Comparison of ENCODE assay signal across 21 cellular contexts in genomic region chr1:30942326-30942978, GRCh38. TPM values are rescaled to one million over a fixed set of nuclear protein-coding genes. Genes with fewer than 3 reads are reported as not detected.
DNase-seq lines count a peak whose midpoint lies in the region; ATAC-seq and TF ChIP-seq lines count a peak whose summit lies in the region.
"Had no signal": no experiment of that assay in that cellular context is flagged by ENCODE, and none has a peak within 500 bp of the region (broad histone marks: within the 10 kb centered on the region; RNA-seq: fewer than 3 reads in every experiment).

No MANE protein-coding gene starts in this region.

- no peaks in the 10 kb centered on the region for H3K27me3 ChIP-seq in thymus (ENCODE audit: control insufficient read depth, insufficient read depth)
- H3K27me3 ChIP-seq in sigmoid colon, result no peaks in the 10 kb centered on the region
- no peaks in the 10 kb centered on the region for H3K27me3 ChIP-seq in MG63
- H3K27me3 ChIP-seq: cardiac muscle cell, suprapubic skin had no signal

- TF ChIP-seq POLR2A in sigmoid colon (IDR thresholded peaks at IDR 0.05), result no peak

- WGBS in thymus, result 98% methylated on average over 7 of the region's 7 CpGs
- WGBS in sigmoid colon, 2 donors, result 84 to 89% methylated on average over 7 of the region's 7 CpGs

- H3K9me3 Mint-ChIP-seq in activated naive CD4-positive, alpha-beta T cell treated with anti-CD3 and anti-CD28 coated beads for 36 hours, result no peaks in the 10 kb centered on the region
- no peaks in the 10 kb centered on the region for H3K9me3 Mint-ChIP-seq in endothelial cell (ENCODE audit: unreplicated experiment)
- H3K9me3 Mint-ChIP-seq: stimulated activated effector memory CD8-positive, alpha-beta T cell treated with anti-CD3 and anti-CD28 coated beads, Interleukin-12 subunit alpha, Interleukin-12 subunit beta, amount 100 ng/mL, for 72 hours had no signal

- no peak for TF ChIP-seq CTCF in endothelial cell (IDR thresholded peaks at IDR 0.05; ENCODE audit: unreplicated experiment)
- no peak for TF ChIP-seq CTCF in sigmoid colon (IDR thresholded peaks at IDR 0.05)

- H3K4me1 Mint-ChIP-seq in activated naive CD4-positive, alpha-beta T cell treated with anti-CD3 and anti-CD28 coated beads for 36 hours (ENCODE audit: low read depth), result no peaks in the 10 kb centered on the region
- peaks cover 3% of the 10 kb centered on the region for H3K4me1 Mint-ChIP-seq in endothelial cell (ENCODE audit: unreplicated experiment)
- H3K4me1 Mint-ChIP-seq: stimulated activated effector memory CD8-positive, alpha-beta T cell treated with anti-CD3 and anti-CD28 coated beads, Interleukin-12 subunit alpha, Interleukin-12 subunit beta, amount 100 ng/mL, for 72 hours had no signal

- CTCF ChIA-PET in activated naive CD4-positive, alpha-beta T cell treated with anti-CD3 and anti-CD28 coated beads for 36 hours (lab: Charles Lee), result interaction anchor here (0.5 to 1.1 kb wide), 5 partner anchors 9 to 214 kb away, joined by 3 to 5 read pairs (median 4); no protein-coding TSS in a partner anchor

- H3K9me3 ChIP-seq in thymus (ENCODE audit: control insufficient read depth), result no peaks in the 10 kb centered on the region
- no peaks in the 10 kb centered on the region for H3K9me3 ChIP-seq in sigmoid colon
- no peaks in the 10 kb centered on the region for H3K9me3 ChIP-seq in MG63
- H3K9me3 ChIP-seq: suprapubic skin had no signal

- intact Hi-C loops in activated naive CD4-positive, alpha-beta T cell treated with anti-CD3 and anti-CD28 coated beads for 36 hours (cut with micrococcal nuclease), result no loop called here
- intact Hi-C loops in sigmoid colon (cut with DNase I), result no loop called here

- no peak overlapping the region for H3K4me3 Mint-ChIP-seq in activated naive CD4-positive, alpha-beta T cell treated with anti-CD3 and anti-CD28 coated beads for 36 hours
- peak overlapping the region; percentile 28 for H3K4me3 Mint-ChIP-seq in endothelial cell (ENCODE audit: unreplicated experiment)
- H3K4me3 Mint-ChIP-seq: stimulated activated effector memory CD8-positive, alpha-beta T cell treated with anti-CD3 and anti-CD28 coated beads, Interleukin-12 subunit alpha, Interleukin-12 subunit beta, amount 100 ng/mL, for 72 hours had no signal

- peaks cover 31% of the 10 kb centered on the region for H3K36me3 Mint-ChIP-seq in activated naive CD4-positive, alpha-beta T cell treated with anti-CD3 and anti-CD28 coated beads for 36 hours (ENCODE audit: low read depth)
- peaks cover 40% of the 10 kb centered on the region for H3K36me3 Mint-ChIP-seq in endothelial cell (ENCODE audit: low read depth, unreplicated experiment)

- ATAC-seq in HG02623 (IDR thresholded peaks at IDR 0.05; ENCODE audit: unreplicated experiment), result no peak
- ATAC-seq: right cardiac atrium; stimulated activated effector memory CD8-positive, alpha-beta T cell treated with anti-CD3 and anti-CD28 coated beads, Interleukin-12 subunit alpha, Interleukin-12 subunit beta, amount 100 ng/mL, for 72 hours had no signal

- H3K4me1 ChIP-seq in thymus (ENCODE audit: control insufficient read depth, insufficient read depth, low read length) (no peaks in the 10 kb centered on the region), sigmoid colon (no peaks in the 10 kb centered on the region)
- H3K4me1 ChIP-seq: suprapubic skin had no signal

- no peak overlapping the region for H3K4me3 ChIP-seq in thymus (ENCODE audit: low read length)
- H3K4me3 ChIP-seq in sigmoid colon, result no peak overlapping the region
- H3K4me3 ChIP-seq in MG63, result no peak overlapping the region
- H3K4me3 ChIP-seq: cardiac muscle cell, lung, suprapubic skin had no signal

- no peaks in the 10 kb centered on the region for H3K27me3 Mint-ChIP-seq in activated naive CD4-positive, alpha-beta T cell treated with anti-CD3 and anti-CD28 coated beads for 36 hours (ENCODE audit: low read depth)
- H3K27me3 Mint-ChIP-seq in endothelial cell (ENCODE audit: unreplicated experiment), result no peaks in the 10 kb centered on the region

- H3K27ac ChIP-seq in thymus (ENCODE audit: low read depth), result peak overlapping the region; percentile 5
- no peak overlapping the region for H3K27ac ChIP-seq in sigmoid colon
- H3K27ac ChIP-seq: C4-2B, cardiac muscle cell, suprapubic skin had no signal

- H3K36me3 ChIP-seq in thymus (ENCODE audit: control insufficient read depth, insufficient read depth) (peaks cover 43% of the 10 kb centered on the region), sigmoid colon (peaks cover 10 to 93% (median 21%) of the 10 kb centered on the region in 4 donors), MG63 (peaks cover 85% of the 10 kb centered on the region)

- TF ChIP-seq EP300 in sigmoid colon (IDR thresholded peaks at IDR 0.05), result no peak

- no peak for DNase-seq in activated naive CD4-positive, alpha-beta T cell treated with anti-CD3 and anti-CD28 coated beads for 36 hours
- no peak for DNase-seq in activated naive CD4-positive, alpha-beta T cell treated with anti-CD3 and anti-CD28 coated beads, Interleukin-2, amount 50 U/mL, for 16 hours
- DNase-seq in NCI-H2227 treated with DMSO at 0.1 percent for 48 hours (lab: John Stamatoyannopoulos, UW) (peak; percentile 89), endothelial cell (ENCODE audit: low spot score) (no peak), sigmoid colon (no peak), MG63 (no peak)
- DNase-seq: ACHN, kidney, NCI-H146, NCI-H524, nucleus accumbens, right cardiac atrium, Right ventricle myocardium superior had no signal

- H3K27ac Mint-ChIP-seq in activated naive CD4-positive, alpha-beta T cell treated with anti-CD3 and anti-CD28 coated beads for 36 hours, result peak overlapping the region; percentile 36
- no peak overlapping the region for H3K27ac Mint-ChIP-seq in endothelial cell (ENCODE audit: unreplicated experiment)
- H3K27ac Mint-ChIP-seq: stimulated activated effector memory CD8-positive, alpha-beta T cell treated with anti-CD3 and anti-CD28 coated beads, Interleukin-12 subunit alpha, Interleukin-12 subunit beta, amount 100 ng/mL, for 72 hours had no signal

RNA-seq across cellular contexts. Expression of gene SDC3, which starts 33.9 kb away (rescaled TPM):
- total RNA-seq in activated naive CD4-positive, alpha-beta T cell treated with anti-CD3 and anti-CD28 coated beads for 36 hours, result under 1 TPM; 0.19 to 0.49 TPM
- total RNA-seq in endothelial cell (ENCODE audit: unreplicated experiment) (51.3 TPM), sigmoid colon (10 to 100 TPM; 29.9 to 91.1 (median 50.7) TPM)
- polyA plus RNA-seq in thymus (15.3 TPM), sigmoid colon (10 to 100 TPM in 1 of 3 donors, 1 to 10 TPM in 2; 2.4 to 29.8 (median 6.5) TPM)
- 12.1 and 12.3 TPM in 2 replicates for total RNA-seq in MG63 (2014; rRNA removed; shearing (Covaris generic); ENCODE audit: low replicate concordance)
- total RNA-seq: OCI-LY7 had no signal
